25 cellular contexts compared by ENCODE assay signal in genomic region chr17:8451937-8452614, GRCh38. TPM values are rescaled to one million over a fixed set of nuclear protein-coding genes. Genes with fewer than 3 reads are reported as not detected.
DNase-seq lines count a peak whose midpoint lies in the region; ATAC-seq, FAIRE-seq and TF ChIP-seq lines count a peak whose summit lies in the region.
"Had no signal": no experiment of that assay in that cellular context is flagged by ENCODE, and none has a peak within 500 bp of the region (broad histone marks: within the 10 kb centered on the region; RNA-seq: fewer than 3 reads in every experiment).

No MANE protein-coding gene starts in this region.

- peak; percentile 7 for FAIRE-seq in A549 (lab: Jason Lieb, UNC)
- FAIRE-seq: D721Med, GM12878, H1 had no signal

- no peak for TF ChIP-seq RAD21 in A549 (conservative IDR thresholded peaks at IDR 0.05 in 1 of 2, IDR thresholded peaks at IDR 0.05 in 1 of 2)

- H3K9me3 ChIP-seq in A549: no peaks in the 10 kb centered on the region
- no peaks in the 10 kb centered on the region for H3K9me3 ChIP-seq in HEK293 (ENCODE audit: control insufficient read depth, insufficient read depth, low read depth, low read length)
- H3K9me3 ChIP-seq in T-helper 17 cell (ENCODE audit: control insufficient read depth, low read length, poor library complexity, severe bottlenecking): no peaks in the 10 kb centered on the region
- no peaks in the 10 kb centered on the region for H3K9me3 ChIP-seq in aorta (ENCODE audit: control insufficient read depth, low read length)
- H3K9me3 ChIP-seq: BLaER1 had no signal

- H3K4me1 Mint-ChIP-seq in T-helper 17 cell: peaks cover 13% of the 10 kb centered on the region
- H3K4me1 Mint-ChIP-seq: B cell had no signal

- ATAC-seq in A549 (no peak), T-helper 17 cell (no peak), left lobe of liver (peak; percentile 69), aorta (ENCODE audit: low FRiP score) (no peak), left colon (no peak)
- ATAC-seq: GM12878 had no signal

- H3K4me3 ChIP-seq in A549 (no peak overlapping the region), HEK293 (ENCODE audit: low read depth, low read length) (no peak overlapping the region), aorta (ENCODE audit: low read length in 2 of 2) (no peak overlapping the region)
- H3K4me3 ChIP-seq: BLaER1, GM12878, GM23248 had no signal

- peaks cover 14% of the 10 kb centered on the region for H3K36me3 Mint-ChIP-seq in T-helper 17 cell (ENCODE audit: low read depth)

- intact Hi-C loops in aorta (cut with DNase I): no loop called here
- intact Hi-C loops in left colon (cut with DNase I, micrococcal nuclease): no loop called here

- TF ChIP-seq POLR2A in A549 (IDR thresholded peaks at IDR 0.05; ENCODE audit: low read length): no peak

- no peaks in the 10 kb centered on the region for H3K27me3 Mint-ChIP-seq in T-helper 17 cell
- H3K27me3 Mint-ChIP-seq: B cell; CD4-positive, alpha-beta T cell; CD8-positive, alpha-beta memory T cell had no signal

- TF ChIP-seq EP300 in A549 (IDR thresholded peaks at IDR 0.05): no peak

- H3K27ac ChIP-seq in A549 (no peak overlapping the region), HEK293 (ENCODE audit: extremely low read depth, low read depth, low read length) (no peak overlapping the region), aorta (ENCODE audit: low read depth in 1 of 2, low read length in 2 of 2) (no peak overlapping the region)
- H3K27ac ChIP-seq: BLaER1, C4-2B, GM23248 had no signal

- H3K4me3 Mint-ChIP-seq in T-helper 17 cell: peak overlapping the region; percentile 33
- H3K4me3 Mint-ChIP-seq: B cell; CD4-positive, alpha-beta T cell; CD8-positive, alpha-beta memory T cell had no signal

- no peak overlapping the region for H3K27ac Mint-ChIP-seq in T-helper 17 cell
- H3K27ac Mint-ChIP-seq: B cell; CD4-positive, alpha-beta T cell had no signal

- POLR2A ChIA-PET in A549 (lab: Yijun Ruan, JAX): interaction anchor here (0.8 to 1.3 kb wide), 2 partner anchors 16 to 68 kb away, joined by 3 to 5 read pairs; partner anchors contain the start of gene NDEL1
- POLR2A ChIA-PET in HEK293 (lab: Yijun Ruan, JAX): interaction anchor here (0.7 to 1.0 kb wide), 2 partner anchors 16 to 434 kb away, joined by 4 to 5 read pairs; partner anchors contain the start of gene NDEL1

- H3K4me1 ChIP-seq in A549 (no peaks in the 10 kb centered on the region), HEK293 (ENCODE audit: control insufficient read depth, insufficient read depth, low read length) (no peaks in the 10 kb centered on the region), aorta (ENCODE audit: control insufficient read depth in 1 of 2, insufficient read depth in 2 of 2, low read length in 2 of 2) (no peaks in the 10 kb centered on the region)
- H3K4me1 ChIP-seq: BLaER1 had no signal

- 82% methylated on average over 8 of the region's 8 CpGs for WGBS in A549 (ENCODE audit: missing lambda C conversion rate)
- WGBS in aorta, 2 donors: 89 to 90% methylated on average over 8 of the region's 8 CpGs

- H3K27me3 ChIP-seq in aorta (ENCODE audit: control insufficient read depth in 1 of 2, insufficient read depth in 2 of 2, low read length in 1 of 2): no peaks in the 10 kb centered on the region
- H3K27me3 ChIP-seq: BLaER1 had no signal

- TF ChIP-seq CTCF in A549 (IDR thresholded peaks at IDR 0.05) (no peak), HEK293 (tag by site-specific recombination; IDR thresholded peaks at IDR 0.05) (no peak)

- CTCF ChIA-PET in A549 (lab: Yijun Ruan, JAX) (interaction anchor here (0.7 to 3.1 kb wide), 3 partner anchors 8 to 56 kb away, joined by 3 to 13 read pairs (median 3); no protein-coding TSS in a partner anchor), HEK293 (lab: Yijun Ruan, JAX) (interaction anchor here (1.0 kb wide), 1 partner anchor 42 kb away, joined by 3 read pairs; no protein-coding TSS in a partner anchor)

- DNase-seq in A549 (ENCODE audit: low read depth in 1 of 2, low spot score in 1 of 2) (no peak), T-helper 17 cell (no peak), left lobe of liver (ENCODE audit: low spot score) (no peak), aorta (no peak), left colon (no peak), CD1c-positive myeloid dendritic cell (ENCODE audit: extremely low spot score) (no peak), NCI-H1930 (lab: John Stamatoyannopoulos, UW) (no peak)
- DNase-seq: CD4-positive, alpha-beta T cell; CD8-positive, alpha-beta memory T cell; DMS 273 treated with DMSO at 0.1 percent for 48 hours; DMS79; EL; GDM1; GM23248; H7; HCEC 1CT had no signal

- H3K36me3 ChIP-seq in HEK293 (ENCODE audit: control insufficient read depth in 2 of 2, insufficient read depth in 1 of 2, low read length in 2 of 2): peaks cover 83 to 94% of the 10 kb centered on the region in 2 experiments
- H3K36me3 ChIP-seq in aorta (ENCODE audit: control insufficient read depth in 1 of 2, insufficient read depth in 2 of 2, low read length in 1 of 2): peaks cover 3 to 7% of the 10 kb centered on the region in 2 donors

- no peak overlapping the region for H3K4me2 ChIP-seq in A549
- H3K4me2 ChIP-seq: BLaER1 had no signal

TF ChIP-seq in A549, 52 proteins besides CTCF, POLR2A, EP300 and RAD21 (continues in another document):
- TF ChIP-seq ZSCAN20 (CRISPR knock-in tag; IDR thresholded peaks at IDR 0.05) (no peak), MYC (IDR thresholded peaks at IDR 0.05; ENCODE audit: borderline replicate concordance, low read length) (no peak), HDAC2 (IDR thresholded peaks at IDR 0.05) (no peak)

TF ChIP-seq in HEK293, 187 proteins besides CTCF, POLR2A, EP300 and RAD21 (continues in another document):
- TF ChIP-seq, protein P1, sequence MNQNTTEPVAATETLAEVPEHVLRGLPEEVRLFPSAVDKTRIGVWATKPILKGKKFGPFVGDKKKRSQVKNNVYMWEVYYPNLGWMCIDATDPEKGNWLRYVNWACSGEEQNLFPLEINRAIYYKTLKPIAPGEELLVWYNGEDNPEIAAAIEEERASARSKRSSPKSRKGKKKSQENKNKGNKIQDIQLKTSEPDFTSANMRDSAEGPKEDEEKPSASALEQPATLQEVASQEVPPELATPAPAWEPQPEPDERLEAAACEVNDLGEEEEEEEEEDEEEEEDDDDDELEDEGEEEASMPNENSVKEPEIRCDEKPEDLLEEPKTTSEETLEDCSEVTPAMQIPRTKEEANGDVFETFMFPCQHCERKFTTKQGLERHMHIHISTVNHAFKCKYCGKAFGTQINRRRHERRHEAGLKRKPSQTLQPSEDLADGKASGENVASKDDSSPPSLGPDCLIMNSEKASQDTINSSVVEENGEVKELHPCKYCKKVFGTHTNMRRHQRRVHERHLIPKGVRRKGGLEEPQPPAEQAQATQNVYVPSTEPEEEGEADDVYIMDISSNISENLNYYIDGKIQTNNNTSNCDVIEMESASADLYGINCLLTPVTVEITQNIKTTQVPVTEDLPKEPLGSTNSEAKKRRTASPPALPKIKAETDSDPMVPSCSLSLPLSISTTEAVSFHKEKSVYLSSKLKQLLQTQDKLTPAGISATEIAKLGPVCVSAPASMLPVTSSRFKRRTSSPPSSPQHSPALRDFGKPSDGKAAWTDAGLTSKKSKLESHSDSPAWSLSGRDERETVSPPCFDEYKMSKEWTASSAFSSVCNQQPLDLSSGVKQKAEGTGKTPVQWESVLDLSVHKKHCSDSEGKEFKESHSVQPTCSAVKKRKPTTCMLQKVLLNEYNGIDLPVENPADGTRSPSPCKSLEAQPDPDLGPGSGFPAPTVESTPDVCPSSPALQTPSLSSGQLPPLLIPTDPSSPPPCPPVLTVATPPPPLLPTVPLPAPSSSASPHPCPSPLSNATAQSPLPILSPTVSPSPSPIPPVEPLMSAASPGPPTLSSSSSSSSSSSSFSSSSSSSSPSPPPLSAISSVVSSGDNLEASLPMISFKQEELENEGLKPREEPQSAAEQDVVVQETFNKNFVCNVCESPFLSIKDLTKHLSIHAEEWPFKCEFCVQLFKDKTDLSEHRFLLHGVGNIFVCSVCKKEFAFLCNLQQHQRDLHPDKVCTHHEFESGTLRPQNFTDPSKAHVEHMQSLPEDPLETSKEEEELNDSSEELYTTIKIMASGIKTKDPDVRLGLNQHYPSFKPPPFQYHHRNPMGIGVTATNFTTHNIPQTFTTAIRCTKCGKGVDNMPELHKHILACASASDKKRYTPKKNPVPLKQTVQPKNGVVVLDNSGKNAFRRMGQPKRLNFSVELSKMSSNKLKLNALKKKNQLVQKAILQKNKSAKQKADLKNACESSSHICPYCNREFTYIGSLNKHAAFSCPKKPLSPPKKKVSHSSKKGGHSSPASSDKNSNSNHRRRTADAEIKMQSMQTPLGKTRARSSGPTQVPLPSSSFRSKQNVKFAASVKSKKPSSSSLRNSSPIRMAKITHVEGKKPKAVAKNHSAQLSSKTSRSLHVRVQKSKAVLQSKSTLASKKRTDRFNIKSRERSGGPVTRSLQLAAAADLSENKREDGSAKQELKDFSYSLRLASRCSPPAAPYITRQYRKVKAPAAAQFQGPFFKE (tag by site-specific recombination; IDR thresholded peaks at IDR 0.05; ENCODE audit: borderline replicate concordance): no peak
- 0 out of 2 replicates have a peak, but pooled peaks have one; percentile 23 for TF ChIP-seq SCRT1 (tag by site-specific recombination; IDR thresholded peaks at IDR 0.05; ENCODE audit: borderline replicate concordance)

RNA-seq across cellular contexts. Expression of gene NDEL1, which starts 16.4 kb away (rescaled TPM):
- polyA plus RNA-seq in A549 (2011; rRNA removed) (71.0 and 91.0 TPM in 2 replicates), A549 (2017; fragmentation: RNase III; extraction: RNeasy Plus Mini Kit Qiagen cat#74134 plus additional on column Dnase treatment) (50.7 to 53.3 TPM (median 51.5 TPM) in 3 replicates), aorta (10 to 100 TPM; 52.3 to 79.3 TPM)
- 55.0 and 65.1 TPM in 2 replicates for polyA plus RNA-seq in A549 (2012; cell fraction: cytosol; rRNA removed)
- polyA plus RNA-seq in A549 (2012; cell fraction: nucleus; rRNA removed): 115 and 146 TPM in 2 replicates
- 44.7 and 52.2 TPM in 2 replicates for polyA minus RNA-seq in A549 (2011; rRNA and poly(A)+ RNA removed)
- total RNA-seq in T-helper 17 cell (100 to 1,000 TPM; 259 to 267 TPM), left lobe of liver (37.5 TPM), aorta (100 to 1,000 TPM; 110 to 135 TPM), left colon (10 to 100 TPM; 52.0 to 65.4 TPM)

RNA-seq across cellular contexts. Expression of gene RNF222, which starts 54.4 kb away (rescaled TPM):
- not detected in 2 replicates for polyA plus RNA-seq in A549 (2011; rRNA removed)
- 0.01 TPM in 1 of 2 replicates, not detected in the other for polyA plus RNA-seq in A549 (2012; cell fraction: cytosol; rRNA removed)
- polyA plus RNA-seq in A549 (2012; cell fraction: nucleus; rRNA removed): 0.01 TPM in 1 of 2 replicates, not detected in the other
- polyA plus RNA-seq in A549 (2017; fragmentation: RNase III; extraction: RNeasy Plus Mini Kit Qiagen cat#74134 plus additional on column Dnase treatment): not detected in 3 replicates
- polyA minus RNA-seq in A549 (2011; rRNA and poly(A)+ RNA removed): not detected in 2 replicates
- total RNA-seq in T-helper 17 cell: under 1 TPM; 0.52 to 0.62 TPM
- not detected for total RNA-seq in left lobe of liver
- total RNA-seq in aorta: not detected
- not detected for polyA plus RNA-seq in aorta
- not detected for total RNA-seq in left colon
- total RNA-seq: A172; B cell; CD8-positive, alpha-beta memory T cell; GM12878; GM23248; H1; H7 had no signal
- polyA plus RNA-seq: AG04450, GM12878, GM23248, H1 had no signal
